In genomic region chr20:4009305-4009704, GRCh38 we compare ENCODE assay signal across 18 cellular contexts.
"Had no signal": no experiment of that assay in that cellular context is flagged by ENCODE, and none has a peak within 500 bp of the region (broad histone marks: within the 10 kb centered on the region; RNA-seq: fewer than 3 reads in every experiment).

No MANE protein-coding gene starts in this region.

- H3K4me3 ChIP-seq: left ventricle myocardium inferior, right atrium auricular region, suprapubic skin, upper lobe of left lung had no signal

- H3K27me3 Mint-ChIP-seq: activated CD4-positive, alpha-beta T cell treated with anti-CD3 and anti-CD28 coated beads, Interleukin-2, amount 10 ng/mL, durations not matched to agents 24 days and 14 days; activated naive CD8-positive, alpha-beta T cell treated with anti-CD3 and anti-CD28 coated beads for 36 hours; stimulated activated naive CD8-positive, alpha-beta T cell treated with anti-CD3 and anti-CD28 coated beads, Interleukin-15, Interleukin-2, amounts not matched to agents 100 ng/mL and 50 ng/mL, for 24 hours had no signal

- H3K27ac Mint-ChIP-seq: activated CD4-positive, alpha-beta T cell treated with anti-CD3 and anti-CD28 coated beads, Interleukin-2, amount 10 ng/mL, durations not matched to agents 24 days and 14 days; activated CD8-positive, alpha-beta T cell treated with anti-CD3 and anti-CD28 coated beads, Interleukin-2, amount 10 ng/mL, durations not matched to agents 7 days and 5 days; activated naive CD8-positive, alpha-beta T cell treated with anti-CD3 and anti-CD28 coated beads for 36 hours; activated T-cell treated with anti-CD3 and anti-CD28 coated beads, Interleukin-2, amount 50 U/mL, for 72 hours; natural killer cell; stimulated activated naive CD8-positive, alpha-beta T cell treated with anti-CD3 and anti-CD28 coated beads, Interleukin-15, Interleukin-2, amounts not matched to agents 100 ng/mL and 50 ng/mL, for 24 hours had no signal

- H3K9me3 Mint-ChIP-seq: activated CD4-positive, alpha-beta T cell treated with anti-CD3 and anti-CD28 coated beads, Interleukin-2, amount 10 ng/mL, durations not matched to agents 24 days and 14 days; activated naive CD8-positive, alpha-beta T cell treated with anti-CD3 and anti-CD28 coated beads for 36 hours; activated T-cell treated with anti-CD3 and anti-CD28 coated beads, Interleukin-2, amount 50 U/mL, for 72 hours; natural killer cell; stimulated activated naive CD8-positive, alpha-beta T cell treated with anti-CD3 and anti-CD28 coated beads, Interleukin-15, Interleukin-2, amounts not matched to agents 100 ng/mL and 50 ng/mL, for 24 hours had no signal

- H3K27ac ChIP-seq: left ventricle myocardium inferior, right atrium auricular region, suprapubic skin, upper lobe of left lung had no signal

- ATAC-seq: activated CD8-positive, alpha-beta T cell treated with anti-CD3 and anti-CD28 coated beads, Interleukin-2, amount 10 ng/mL, durations not matched to agents 7 days and 5 days; activated T-cell treated with anti-CD3 and anti-CD28 coated beads, Interleukin-2, amount 50 U/mL, for 72 hours had no signal

- FAIRE-seq: bronchial epithelial cell, small intestine had no signal

- H3K4me3 Mint-ChIP-seq: activated CD4-positive, alpha-beta T cell treated with anti-CD3 and anti-CD28 coated beads, Interleukin-2, amount 10 ng/mL, durations not matched to agents 24 days and 14 days; activated CD8-positive, alpha-beta T cell treated with anti-CD3 and anti-CD28 coated beads, Interleukin-2, amount 10 ng/mL, durations not matched to agents 7 days and 5 days; activated naive CD8-positive, alpha-beta T cell treated with anti-CD3 and anti-CD28 coated beads for 36 hours; activated T-cell treated with anti-CD3 and anti-CD28 coated beads, Interleukin-2, amount 50 U/mL, for 72 hours; natural killer cell; stimulated activated naive CD8-positive, alpha-beta T cell treated with anti-CD3 and anti-CD28 coated beads, Interleukin-15, Interleukin-2, amounts not matched to agents 100 ng/mL and 50 ng/mL, for 24 hours had no signal

- DNase-seq: activated CD4-positive, alpha-beta T cell treated with anti-CD3 and anti-CD28 coated beads, Interleukin-2, amount 10 ng/mL, durations not matched to agents 24 days and 14 days; activated CD4-positive, CD25-positive, alpha-beta regulatory T cell; activated CD8-positive, alpha-beta memory T cell treated with anti-CD3 and anti-CD28 coated beads, Interleukin-2, amount 50 U/mL, for 4 hours; activated CD8-positive, alpha-beta T cell treated with anti-CD3 and anti-CD28 coated beads, Interleukin-2, amount 10 ng/mL, durations not matched to agents 7 days and 5 days; activated naive CD8-positive, alpha-beta T cell treated with anti-CD3 and anti-CD28 coated beads for 36 hours; activated T-cell treated with anti-CD3 and anti-CD28 coated beads, Interleukin-2, amount 50 U/mL, for 72 hours; aorta; hypothalamus; left ventricle myocardium inferior; natural killer cell; nucleus accumbens; posterior cingulate gyrus; small intestine; upper lobe of left lung had no signal

- H3K27me3 ChIP-seq: right atrium auricular region, suprapubic skin, upper lobe of left lung had no signal

- H3K36me3 ChIP-seq: left ventricle myocardium inferior, right atrium auricular region, suprapubic skin, upper lobe of left lung had no signal

- H3K36me3 Mint-ChIP-seq: natural killer cell had no signal

- H3K9me3 ChIP-seq: left ventricle myocardium inferior, right atrium auricular region, suprapubic skin, upper lobe of left lung had no signal
